Comparison of ENCODE assay signal across 13 cellular contexts in the genomic region with DNA sequence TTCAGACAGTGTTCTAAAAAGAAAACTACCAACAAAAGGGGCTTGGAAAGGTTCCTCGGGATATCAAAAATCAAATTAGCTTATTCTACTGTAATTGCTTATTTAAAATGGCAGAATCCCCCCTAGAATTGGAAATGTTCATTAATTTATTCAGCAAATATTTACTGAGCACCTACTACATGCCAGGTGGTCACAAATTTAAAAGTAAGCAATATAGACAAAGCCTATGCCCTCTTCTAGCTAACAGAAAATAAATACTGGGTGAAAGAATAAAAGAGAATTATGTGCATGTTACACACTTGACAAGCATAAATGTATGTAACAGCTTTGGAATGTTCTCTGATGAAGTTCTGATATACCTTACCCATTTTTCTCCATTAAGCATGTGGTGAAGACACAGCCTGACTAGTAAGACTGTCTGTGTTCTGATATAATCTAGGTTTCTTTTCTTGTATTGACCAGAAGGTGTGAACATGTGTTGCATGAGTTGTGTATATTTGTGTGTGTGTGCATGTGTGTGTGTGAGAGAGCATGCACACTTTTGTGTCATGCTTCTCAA.
DNase-seq lines count a peak whose midpoint lies in the region; ATAC-seq and TF ChIP-seq lines count a peak whose summit lies in the region.
"Had no signal": no experiment of that assay in that cellular context is flagged by ENCODE, and none has a peak within 500 bp of the region (broad histone marks: within the 10 kb centered on the region; RNA-seq: fewer than 3 reads in every experiment).

No MANE protein-coding gene starts in this region.

- no peak for DNase-seq in A673 (ENCODE audit: low spot score)
- peak; percentile 48 for DNase-seq in NCI-H146 (lab: John Stamatoyannopoulos, UW)
- no peak for DNase-seq in chondrocyte (ENCODE audit: low spot score)
- no peak for DNase-seq in HPDE6-E6E7 (ENCODE audit: extremely low spot score)
- no peak for DNase-seq in NCI-H2081 treated with DMSO at 0.1 percent for 48 hours (lab: John Stamatoyannopoulos, UW)
- DNase-seq in SIG-M5 treated with dmso at 0.1 percent for 504 hours (lab: John Stamatoyannopoulos, UW; ENCODE audit: unreplicated experiment), result no peak
- DNase-seq: activated B cell treated with CpG ODN at 0.5 μM for 24 hours; activated T-cell treated with anti-CD3 and anti-CD28 coated beads, Interleukin-2, amount 50 U/mL, for 48 hours; upper lobe of right lung had no signal

- no peak for ATAC-seq in GM21360 (IDR thresholded peaks at IDR 0.05; ENCODE audit: unreplicated experiment)

- peak overlapping the region; percentile 91 for H3K27ac Mint-ChIP-seq in chondrocyte (ENCODE audit: unreplicated experiment)
- H3K27ac Mint-ChIP-seq: activated B cell treated with CpG ODN at 0.5 μM for 24 hours had no signal

- H3K4me3 Mint-ChIP-seq in chondrocyte (ENCODE audit: unreplicated experiment), result no peak overlapping the region
- H3K4me3 Mint-ChIP-seq: activated B cell treated with CpG ODN at 0.5 μM for 24 hours had no signal

- H3K27ac ChIP-seq in A673 (ENCODE audit: low read depth, low read length, poor library complexity, severe bottlenecking), result peak overlapping the region; percentile 89
- H3K27ac ChIP-seq: RWPE1 had no signal

- intact Hi-C loops in A673 (cut with micrococcal nuclease; ENCODE audit: unreplicated experiment), result loop anchor here (5.0 kb wide), 2 partner anchors 99 to 434 kb away; no protein-coding TSS in a partner anchor

- H3K4me1 ChIP-seq in A673 (ENCODE audit: insufficient read depth, low read length, poor library complexity, severe bottlenecking) (peaks cover 53% of the 10 kb centered on the region), neuron (ENCODE audit: insufficient read depth, low read length) (peaks cover 24% of the 10 kb centered on the region)

- POLR2A ChIA-PET in A673 (lab: Charles Lee; ENCODE audit: low non-redundant PET), result interaction anchor here (1.0 kb wide), 1 partner anchor 606 kb away, joined by 5 read pairs; a partner anchor contains a TSS

- CTCF ChIA-PET in A673 (lab: Charles Lee), result no interaction called here

- H3K36me3 ChIP-seq in A673 (ENCODE audit: insufficient read depth, low read length, poor library complexity, severe bottlenecking) (no peaks in the 10 kb centered on the region), neuron (ENCODE audit: insufficient read depth, low read length) (no peaks in the 10 kb centered on the region)
- H3K36me3 ChIP-seq: ascending aorta, upper lobe of right lung had no signal

- TF ChIP-seq CTCF in A673 (conservative IDR thresholded peaks at IDR 0.05; ENCODE audit: low read depth, low read length) (no peak), chondrocyte (IDR thresholded peaks at IDR 0.05) (no peak)

- H3K4me3 ChIP-seq in A673 (ENCODE audit: low read depth, low read length, poor library complexity, severe bottlenecking), result no peak overlapping the region
- H3K4me3 ChIP-seq in neuron (ENCODE audit: low read length), result no peak overlapping the region
- H3K4me3 ChIP-seq: ascending aorta, upper lobe of right lung had no signal

- BruUV-seq in A673 (replicated peaks; lab: Mats Ljungman, UMichigan), result TSS peak; percentile 93

- H3K27me3 ChIP-seq in A673 (replicated peaks; ENCODE audit: insufficient read depth, low read depth, low read length, poor library complexity) (no peaks in the 10 kb centered on the region), neuron (ENCODE audit: insufficient read depth, low read length) (no peaks in the 10 kb centered on the region)
- H3K27me3 ChIP-seq: ascending aorta, upper lobe of right lung had no signal

- H3K36me3 Mint-ChIP-seq in chondrocyte (ENCODE audit: low read depth), result peaks cover 1% of the 10 kb centered on the region

- H3K4me1 Mint-ChIP-seq in chondrocyte (ENCODE audit: low read depth), result peaks cover 84% of the 10 kb centered on the region

- H2AFZ ChIP-seq in neuron (ENCODE audit: low read depth, low read length), result peak overlapping the region; percentile 64

- H3K27me3 Mint-ChIP-seq in chondrocyte (ENCODE audit: low read depth), result no peaks in the 10 kb centered on the region

- H3K9me3 ChIP-seq in A673 (ENCODE audit: low read depth, low read length, poor library complexity, severe bottlenecking) (no peaks in the 10 kb centered on the region), neuron (ENCODE audit: low read length) (no peaks in the 10 kb centered on the region)
- H3K9me3 ChIP-seq: ascending aorta, upper lobe of right lung had no signal

- peaks cover 7% of the 10 kb centered on the region for H3K9me3 Mint-ChIP-seq in chondrocyte (ENCODE audit: low read depth)
- H3K9me3 Mint-ChIP-seq: activated B cell treated with CpG ODN at 0.5 μM for 24 hours had no signal
